In genomic region chr2:27427863-27428212, GRCh38 we compare ENCODE assay signal across 8 cellular contexts. TPM values are rescaled to one million over a fixed set of nuclear protein-coding genes. Genes with fewer than 3 reads are reported as not detected.
DNase-seq lines count a peak whose midpoint lies in the region; ATAC-seq and TF ChIP-seq lines count a peak whose summit lies in the region.

No MANE protein-coding gene starts in this region.

- H3K36me3 Mint-ChIP-seq in central memory CD8-positive, alpha-beta T cell (ENCODE audit: insufficient read depth), result peaks cover 12% of the 10 kb centered on the region
- H3K36me3 Mint-ChIP-seq in naive thymus-derived CD4-positive, alpha-beta T cell, result peaks cover 0 to 5% (median 0%) of the 10 kb centered on the region in 5 donors

- peak overlapping the region; percentile 80 for H3K4me3 ChIP-seq in AG04450 (ENCODE audit: low read depth, low read length)
- H3K4me3 ChIP-seq in HUES64 (ENCODE audit: low read length), result peak overlapping the region; percentile 100
- peak overlapping the region; percentile 78 for H3K4me3 ChIP-seq in naive thymus-derived CD4-positive, alpha-beta T cell (ENCODE audit: low read length)

- peaks cover 34% of the 10 kb centered on the region for H3K4me1 Mint-ChIP-seq in central memory CD8-positive, alpha-beta T cell
- peaks cover 27 to 44% (median 35%) of the 10 kb centered on the region in 7 donors for H3K4me1 Mint-ChIP-seq in naive thymus-derived CD4-positive, alpha-beta T cell

- no peaks in the 10 kb centered on the region; the same call in 1 of the 2 replicates for H3K9me3 ChIP-seq in AG04450 (ENCODE audit: control insufficient read depth, insufficient read depth, low read length)
- no peaks in the 10 kb centered on the region for H3K9me3 ChIP-seq in HUES64 (ENCODE audit: insufficient read depth, low read depth, low read length)
- H3K9me3 ChIP-seq in naive thymus-derived CD4-positive, alpha-beta T cell (ENCODE audit: control insufficient read depth in 2 of 3, low read length in 3 of 3), result no peaks in the 10 kb centered on the region

- no peak for ATAC-seq in central memory CD8-positive, alpha-beta T cell (replicated peaks; ENCODE audit: extremely low read depth, poor library complexity, severe bottlenecking)
- ATAC-seq in naive thymus-derived CD4-positive, alpha-beta T cell, result no peak
- no peak for ATAC-seq in GM18861 (IDR thresholded peaks at IDR 0.05; ENCODE audit: unreplicated experiment)

- intact Hi-C loops in naive thymus-derived CD4-positive, alpha-beta T cell (cut with micrococcal nuclease), result loop anchor here (1.0 to 5.0 kb wide), 15 partner anchors 19 to 463 kb away; partner anchors contain the start of genes CCDC121 (in 2 of the 2), EIF2B4 (in 2 of the 2), GPN1 (in 2 of the 2) and GTF3C2 (in 2 of the 2)

- H3K4me3 Mint-ChIP-seq in central memory CD8-positive, alpha-beta T cell, result peak overlapping the region; percentile 95
- peak overlapping the region; percentile 85 to 99 (median 98) for H3K4me3 Mint-ChIP-seq in naive thymus-derived CD4-positive, alpha-beta T cell

- peak overlapping the region; percentile 96 for H3K9ac ChIP-seq in HUES64 (ENCODE audit: low read depth, low read length)

- H3K4me1 ChIP-seq in HUES64 (ENCODE audit: insufficient read depth, low read length), result peaks cover 8% of the 10 kb centered on the region; the same call in 1 of the 2 replicates
- peaks cover 23 to 28% of the 10 kb centered on the region in 2 donors for H3K4me1 ChIP-seq in naive thymus-derived CD4-positive, alpha-beta T cell (ENCODE audit: control insufficient read depth in 2 of 2, insufficient read depth in 2 of 2, low read length in 2 of 2)

- no peaks in the 10 kb centered on the region for H3K27me3 ChIP-seq in AG04450 (ENCODE audit: control insufficient read depth, insufficient read depth, low read length)
- no peaks in the 10 kb centered on the region for H3K27me3 ChIP-seq in HUES64 (ENCODE audit: insufficient read depth, low read length)
- no peaks in the 10 kb centered on the region for H3K27me3 ChIP-seq in naive thymus-derived CD4-positive, alpha-beta T cell (ENCODE audit: control insufficient read depth in 2 of 2, insufficient read depth in 2 of 2, low read length in 2 of 2)

- no peaks in the 10 kb centered on the region for H3K27me3 Mint-ChIP-seq in central memory CD8-positive, alpha-beta T cell
- peaks cover 0 to 3% (median 0%) of the 10 kb centered on the region in 5 donors for H3K27me3 Mint-ChIP-seq in naive thymus-derived CD4-positive, alpha-beta T cell

- no peak for TF ChIP-seq CTCF in AG04450 (IDR thresholded peaks at IDR 0.05; ENCODE audit: low read depth, low read length)

- DNase-seq in AG04450 (ENCODE audit: low read depth, low spot score), result no peak
- DNase-seq in central memory CD8-positive, alpha-beta T cell (ENCODE audit: low spot score in 2 of 2), result no peak
- no peak for DNase-seq in naive thymus-derived CD4-positive, alpha-beta T cell
- DNase-seq in cerebellar nuclear complex (lab: John Stamatoyannopoulos, UW), result no peak
- DNase-seq in activated gamma-delta T cell treated with Interleukin-2 at 50 U/mL for 16 hours, result no peak
- no peak for DNase-seq in cortex of kidney (lab: John Stamatoyannopoulos, UW)

- H3K27ac ChIP-seq in AG04450 (ENCODE audit: low read depth, low read length) (peak overlapping the region; percentile 89), HUES64 (ENCODE audit: low read depth, low read length) (peak overlapping the region; percentile 97)
- peak overlapping the region; percentile 94 for H3K27ac ChIP-seq in naive thymus-derived CD4-positive, alpha-beta T cell (ENCODE audit: low read depth, low read length)

- 0 out of 2 replicates have a peak, but pooled peaks cover 3% of the 10 kb centered on the region for H3K36me3 ChIP-seq in HUES64 (ENCODE audit: insufficient read depth, low read length)
- no peaks in the 10 kb centered on the region for H3K36me3 ChIP-seq in naive thymus-derived CD4-positive, alpha-beta T cell (ENCODE audit: control insufficient read depth in 2 of 3, insufficient read depth in 3 of 3, low read length in 3 of 3)

- 30% methylated on average over 7 of the region's 7 CpGs for WGBS in HUES64

- H3K9me3 Mint-ChIP-seq in central memory CD8-positive, alpha-beta T cell, result no peaks in the 10 kb centered on the region
- H3K9me3 Mint-ChIP-seq in naive thymus-derived CD4-positive, alpha-beta T cell, result no peaks in the 10 kb centered on the region

- peak overlapping the region; percentile 96 for H3K27ac Mint-ChIP-seq in central memory CD8-positive, alpha-beta T cell (ENCODE audit: low read depth)
- H3K27ac Mint-ChIP-seq in naive thymus-derived CD4-positive, alpha-beta T cell, result peak overlapping the region; percentile 89 to 99 (median 97)

- CTCF ChIA-PET in AG04450 (lab: Charles Lee), result interaction anchor here (0.9 to 1.3 kb wide), 4 partner anchors 21 to 255 kb away, joined by 3 to 5 read pairs (median 4); no protein-coding TSS in a partner anchor
- CTCF ChIA-PET in naive thymus-derived CD4-positive, alpha-beta T cell (lab: Charles Lee), result interaction anchor here (1.0 to 1.5 kb wide), 2 partner anchors 104 to 255 kb away, joined by 4 to 5 read pairs; no protein-coding TSS in a partner anchor

- POLR2A ChIA-PET in AG04450 (lab: Yijun Ruan, JAX), result interaction anchor here (0.8 to 3.6 kb wide), 9 partner anchors 19 to 236 kb away, joined by 3 to 43 read pairs (median 4); partner anchors contain the start of genes CCDC121, GPN1, GTF3C2 and PPM1G
- POLR2A ChIA-PET in naive thymus-derived CD4-positive, alpha-beta T cell (lab: Charles Lee), result interaction anchor here (0.7 to 7.4 kb wide), 16 partner anchors 14 to 377 kb away, joined by 3 to 58 read pairs (median 4); partner anchors contain the start of genes AGBL5, EIF2B4, GTF3C2 and MPV17

RNA-seq across cellular contexts. Expression of gene NRBP1, which starts 0.6 kb away (rescaled TPM):
- polyA plus RNA-seq in AG04450 (2011; rRNA removed), result 181 and 182 TPM in 2 replicates
- polyA minus RNA-seq in AG04450 (2011; rRNA and poly(A)+ RNA removed), result 136 and 154 TPM in 2 replicates
- polyA plus RNA-seq in HUES64 (2013, experiment 1 of 2), result 93.6 TPM
- 98.5 TPM for polyA plus RNA-seq in HUES64 (2013, experiment 2 of 2)
- total RNA-seq in naive thymus-derived CD4-positive, alpha-beta T cell, result 100 to 1,000 TPM in 4 of 5 experiments, 10 to 100 TPM in 1; 94.4 to 181 (median 121) TPM
- 100 to 1,000 TPM in 1 of 2 donors, 10 to 100 TPM in 1; 70.0 to 124 TPM for polyA plus RNA-seq in naive thymus-derived CD4-positive, alpha-beta T cell

RNA-seq across cellular contexts. Expression of gene KRTCAP3, which starts 14.3 kb away (rescaled TPM):
- 0.32 and 0.60 TPM in 2 replicates for polyA plus RNA-seq in AG04450 (2011; rRNA removed)
- not detected in 2 replicates for polyA minus RNA-seq in AG04450 (2011; rRNA and poly(A)+ RNA removed)
- 19.6 TPM for polyA plus RNA-seq in HUES64 (2013, experiment 1 of 2)
- 21.9 TPM for polyA plus RNA-seq in HUES64 (2013, experiment 2 of 2)
- 10 to 100 TPM in 3 of 5 experiments, 1 to 10 TPM in 2; 5.7 to 27.1 (median 11.5) TPM for total RNA-seq in naive thymus-derived CD4-positive, alpha-beta T cell
- 1 to 10 TPM in 1 of 2 donors, under 1 TPM in 1; 0.39 to 2.6 TPM for polyA plus RNA-seq in naive thymus-derived CD4-positive, alpha-beta T cell

RNA-seq across cellular contexts. Expression of gene PPM1G, which starts 18.4 kb away (rescaled TPM):
- polyA plus RNA-seq in AG04450 (2011; rRNA removed), result 48.6 and 49.5 TPM in 2 replicates
- 50.6 and 51.0 TPM in 2 replicates for polyA minus RNA-seq in AG04450 (2011; rRNA and poly(A)+ RNA removed)
- polyA plus RNA-seq in HUES64 (2013, experiment 1 of 2), result 149 TPM
- 144 TPM for polyA plus RNA-seq in HUES64 (2013, experiment 2 of 2)
- total RNA-seq in naive thymus-derived CD4-positive, alpha-beta T cell, result 100 to 1,000 TPM in 1 of 5 experiments, 10 to 100 TPM in 4; 39.5 to 101 (median 45.1) TPM
- polyA plus RNA-seq in naive thymus-derived CD4-positive, alpha-beta T cell, result 100 to 1,000 TPM in 1 of 2 donors, 10 to 100 TPM in 1; 74.4 to 107 TPM

RNA-seq across cellular contexts. Expression of gene ZNF513, which starts 47.3 kb away (rescaled TPM):
- polyA plus RNA-seq in AG04450 (2011; rRNA removed), result 7.4 and 11.1 TPM in 2 replicates
- 8.4 and 8.7 TPM in 2 replicates for polyA minus RNA-seq in AG04450 (2011; rRNA and poly(A)+ RNA removed)
- 14.9 TPM for polyA plus RNA-seq in HUES64 (2013, experiment 1 of 2)
- 15.2 TPM for polyA plus RNA-seq in HUES64 (2013, experiment 2 of 2)
- total RNA-seq in naive thymus-derived CD4-positive, alpha-beta T cell, result 10 to 100 TPM; 15.6 to 23.2 (median 19.2) TPM
- polyA plus RNA-seq in naive thymus-derived CD4-positive, alpha-beta T cell, result 1 to 10 TPM; 2.6 to 8.1 TPM

RNA-seq across cellular contexts. Expression of gene SNX17, which starts 57.4 kb away (rescaled TPM):
- 123 and 137 TPM in 2 replicates for polyA plus RNA-seq in AG04450 (2011; rRNA removed)
- polyA minus RNA-seq in AG04450 (2011; rRNA and poly(A)+ RNA removed), result 88.8 and 96.5 TPM in 2 replicates
- 59.1 TPM for polyA plus RNA-seq in HUES64 (2013, experiment 1 of 2)
- 55.9 TPM for polyA plus RNA-seq in HUES64 (2013, experiment 2 of 2)
- total RNA-seq in naive thymus-derived CD4-positive, alpha-beta T cell, result 100 to 1,000 TPM in 3 of 5 experiments, 10 to 100 TPM in 2; 71.0 to 128 (median 111) TPM
- polyA plus RNA-seq in naive thymus-derived CD4-positive, alpha-beta T cell, result 100 to 1,000 TPM; 187 to 209 TPM
